ENCODE assay signal across 8 cellular contexts in the genomic region with DNA sequence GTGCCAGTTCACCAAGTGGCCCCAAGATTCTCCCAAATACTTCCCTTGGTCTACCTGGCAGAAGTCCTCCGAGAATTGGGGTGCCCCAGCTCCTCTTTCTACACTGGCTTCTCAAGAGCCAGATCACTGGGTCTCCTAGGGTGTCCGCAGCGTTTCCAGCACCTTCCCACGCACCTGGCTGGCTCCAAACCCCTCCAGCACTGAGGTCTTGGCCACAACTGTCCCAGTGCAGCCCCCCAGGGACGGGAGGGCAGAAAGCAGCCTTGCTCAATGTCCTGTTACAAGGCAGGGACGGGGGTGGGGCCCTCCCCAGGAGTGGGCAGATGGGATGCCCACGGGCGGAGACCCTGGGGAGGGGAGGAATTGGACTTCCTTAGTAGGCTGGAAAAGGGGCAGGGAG. TPM values are rescaled to one million over a fixed set of nuclear protein-coding genes. Genes with fewer than 3 reads are reported as not detected.
DNase-seq lines count a peak whose midpoint lies in the region; ATAC-seq and TF ChIP-seq lines count a peak whose summit lies in the region.
"Had no signal": no experiment of that assay in that cellular context is flagged by ENCODE, and none has a peak within 500 bp of the region (broad histone marks: within the 10 kb centered on the region; RNA-seq: fewer than 3 reads in every experiment).

No MANE protein-coding gene starts in this region.

- no peaks in the 10 kb centered on the region for H3K36me3 ChIP-seq in HUES6 (ENCODE audit: control insufficient read depth, insufficient read depth, low read length)
- peaks cover 0 to under 1% of the 10 kb centered on the region in 2 donors for H3K36me3 ChIP-seq in left lung
- no peaks in the 10 kb centered on the region for H3K36me3 ChIP-seq in stomach smooth muscle (ENCODE audit: control insufficient read depth in 2 of 2, insufficient read depth in 2 of 2, low read length in 2 of 2)
- H3K36me3 ChIP-seq: MG63 had no signal

- peaks cover 41% of the 10 kb centered on the region for H3K36me3 Mint-ChIP-seq in activated naive CD8-positive, alpha-beta T cell treated with anti-CD3 and anti-CD28 coated beads, Interleukin-2, amount 50 U/mL, for 24 hours (ENCODE audit: low read depth)

- H3K4me3 ChIP-seq in HUES6 (ENCODE audit: low read depth, low read length): peak overlapping the region; percentile 89
- peak overlapping the region in 1 of 2 donors; percentile 69 for H3K4me3 ChIP-seq in left lung
- peak overlapping the region; percentile 61 to 73 for H3K4me3 ChIP-seq in stomach smooth muscle (ENCODE audit: low read length in 2 of 2)

- peaks cover 43% of the 10 kb centered on the region for H3K4me1 ChIP-seq in HUES6 (ENCODE audit: control insufficient read depth, insufficient read depth, low read length)
- peaks cover 7 to 88% of the 10 kb centered on the region in 2 donors for H3K4me1 ChIP-seq in left lung
- H3K4me1 ChIP-seq in stomach smooth muscle (ENCODE audit: control insufficient read depth, insufficient read depth, low read length): peaks cover 38% of the 10 kb centered on the region

- H3K27me3 ChIP-seq in HUES6 (ENCODE audit: control insufficient read depth, insufficient read depth, low read length) (no peaks in the 10 kb centered on the region), left lung (no peaks in the 10 kb centered on the region), stomach smooth muscle (ENCODE audit: control insufficient read depth in 1 of 2, insufficient read depth in 2 of 2, low read length in 2 of 2) (no peaks in the 10 kb centered on the region)
- H3K27me3 ChIP-seq: MG63 had no signal

- H3K9me3 ChIP-seq in HUES6 (ENCODE audit: control insufficient read depth, insufficient read depth, low read depth, low read length): no peaks in the 10 kb centered on the region
- no peaks in the 10 kb centered on the region for H3K9me3 ChIP-seq in left lung
- H3K9me3 ChIP-seq in stomach smooth muscle (ENCODE audit: control insufficient read depth in 2 of 2, low read length in 2 of 2): no peaks in the 10 kb centered on the region
- H3K9me3 ChIP-seq: MG63 had no signal

- H3K27ac ChIP-seq in HUES6 (ENCODE audit: low read depth, low read length) (no peak overlapping the region), left lung (peak overlapping the region; percentile 48 to 89), stomach smooth muscle (ENCODE audit: low read length) (no peak overlapping the region)

- H3K4me3 Mint-ChIP-seq in activated naive CD8-positive, alpha-beta T cell treated with anti-CD3 and anti-CD28 coated beads, Interleukin-2, amount 50 U/mL, for 24 hours: peak overlapping the region; percentile 81

- intact Hi-C loops in left lung (cut with DNase I): no loop called here

- H3K4me1 Mint-ChIP-seq in activated naive CD8-positive, alpha-beta T cell treated with anti-CD3 and anti-CD28 coated beads, Interleukin-2, amount 50 U/mL, for 24 hours: peaks cover 70% of the 10 kb centered on the region

- no peak for TF ChIP-seq CTCF in left lung (IDR thresholded peaks at IDR 0.05)

- no peak for ATAC-seq in activated naive CD8-positive, alpha-beta T cell treated with anti-CD3 and anti-CD28 coated beads, Interleukin-2, amount 50 U/mL, for 24 hours
- no peak for ATAC-seq in left lung
- ATAC-seq in HG03439 (IDR thresholded peaks at IDR 0.05; ENCODE audit: unreplicated experiment): no peak

- peak overlapping the region; percentile 80 for H3K27ac Mint-ChIP-seq in activated naive CD8-positive, alpha-beta T cell treated with anti-CD3 and anti-CD28 coated beads, Interleukin-2, amount 50 U/mL, for 24 hours

- H3K9me3 Mint-ChIP-seq in activated naive CD8-positive, alpha-beta T cell treated with anti-CD3 and anti-CD28 coated beads, Interleukin-2, amount 50 U/mL, for 24 hours: no peaks in the 10 kb centered on the region

- H3K9ac ChIP-seq in HUES6 (ENCODE audit: low read length) (peak overlapping the region; percentile 40), stomach smooth muscle (ENCODE audit: low read length in 2 of 2) (peak overlapping the region in 1 of 2 donors; percentile 57)

- H3K27me3 Mint-ChIP-seq in activated naive CD8-positive, alpha-beta T cell treated with anti-CD3 and anti-CD28 coated beads, Interleukin-2, amount 50 U/mL, for 24 hours: no peaks in the 10 kb centered on the region

- no peak for DNase-seq in activated naive CD8-positive, alpha-beta T cell treated with anti-CD3 and anti-CD28 coated beads, Interleukin-2, amount 50 U/mL, for 24 hours
- DNase-seq in left lung (no peak), ureter (ENCODE audit: low spot score) (no peak), NCI-H2227 treated with DMSO at 0.1 percent for 48 hours (lab: John Stamatoyannopoulos, UW) (no peak)

RNA-seq across cellular contexts. Expression of gene ECE1, which starts 1.1 kb away (rescaled TPM):
- total RNA-seq in left lung (100 to 1,000 TPM in 1 of 2 donors, 10 to 100 TPM in 1; 91.7 to 107 TPM), ureter (131 TPM)

Comparison
In these comparisons a context has a peak if more than half of its experiments do, and no peak if none do; other contexts are left out.
1. H3K27ac ChIP-seq: peak in left lung (2 of 2); none in HUES6 (single experiment) and stomach smooth muscle (single experiment).